17 cellular contexts compared by ENCODE assay signal in the genomic region with DNA sequence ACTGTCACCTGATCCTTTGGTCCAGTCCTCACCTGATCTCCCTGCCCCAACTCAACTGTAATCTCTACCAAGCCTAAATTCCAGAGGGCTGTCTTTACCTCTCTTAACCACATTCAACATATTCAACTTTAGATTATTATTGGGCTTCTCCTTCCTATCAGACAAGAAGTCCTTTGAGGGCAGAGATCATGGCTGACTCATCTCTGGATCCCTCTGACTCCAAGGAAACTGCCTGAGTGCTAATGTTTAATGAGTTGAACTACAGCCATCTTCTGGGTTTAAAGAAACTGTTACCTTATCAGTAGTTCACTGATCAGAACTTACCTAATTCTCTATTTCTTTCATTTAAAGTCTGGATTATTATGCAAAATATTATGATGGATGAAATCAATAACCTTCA.
DNase-seq lines count a peak whose midpoint lies in the region; FAIRE-seq and TF ChIP-seq lines count a peak whose summit lies in the region.
"Had no signal": no experiment of that assay in that cellular context is flagged by ENCODE, and none has a peak within 500 bp of the region (broad histone marks: within the 10 kb centered on the region; RNA-seq: fewer than 3 reads in every experiment).

No MANE protein-coding gene starts in this region.

- H3K14ac ChIP-seq in mesenchymal stem cell (ENCODE audit: low read length in 2 of 2) = no peak overlapping the region

- no peak overlapping the region for H2BK120ac ChIP-seq in mesenchymal stem cell (ENCODE audit: low read depth, low read length)

- no peak overlapping the region for H2AK5ac ChIP-seq in mesenchymal stem cell (ENCODE audit: low read length, severe bottlenecking)

- no peak overlapping the region for H3K4ac ChIP-seq in mesenchymal stem cell (ENCODE audit: low read depth in 1 of 2, low read length in 2 of 2)

- no peaks in the 10 kb centered on the region for H3K79me1 ChIP-seq in mesenchymal stem cell (replicated peaks; ENCODE audit: low read length, poor library complexity, severe bottlenecking)

- H3K4me2 ChIP-seq in mesenchymal stem cell (ENCODE audit: low read length, poor library complexity, severe bottlenecking) (no peak overlapping the region), SK-N-SH (no peak overlapping the region), hepatocyte (no peak overlapping the region)
- H3K4me2 ChIP-seq: BLaER1, PC-9 had no signal

- no peak overlapping the region for H3K18ac ChIP-seq in mesenchymal stem cell (ENCODE audit: low read depth in 1 of 2, low read length in 2 of 2)

- H3K23ac ChIP-seq in mesenchymal stem cell (ENCODE audit: low read length in 2 of 2) = no peak overlapping the region

- H3K27me3 ChIP-seq in mesenchymal stem cell (ENCODE audit: control insufficient read depth in 1 of 2, insufficient read depth in 1 of 2, low read length in 2 of 2) (peaks cover 0 to 8% of the 10 kb centered on the region in 2 experiments), SK-N-SH (ENCODE audit: insufficient read depth) (no peaks in the 10 kb centered on the region), hepatocyte (no peaks in the 10 kb centered on the region)
- H3K27me3 ChIP-seq: SJSA1 had no signal

- H3K79me2 ChIP-seq in SK-N-SH (ENCODE audit: insufficient read depth) (no peaks in the 10 kb centered on the region), hepatocyte (peaks cover 3% of the 10 kb centered on the region)

- H2BK5ac ChIP-seq in mesenchymal stem cell (ENCODE audit: low read depth, low read length, poor library complexity, severe bottlenecking) = no peak overlapping the region

- H3K36me3 ChIP-seq in mesenchymal stem cell (ENCODE audit: control insufficient read depth in 1 of 2, insufficient read depth in 2 of 2, low read depth in 1 of 2, low read length in 2 of 2) = no peaks in the 10 kb centered on the region
- H3K36me3 ChIP-seq in SK-N-SH (replicated peaks in 1 of 2; ENCODE audit: control insufficient read depth in 1 of 2, insufficient read depth in 2 of 2, low read length in 1 of 2) = no peaks in the 10 kb centered on the region
- no peaks in the 10 kb centered on the region for H3K36me3 ChIP-seq in hepatocyte (replicated peaks; ENCODE audit: insufficient read depth, low read depth)
- H3K36me3 ChIP-seq: BLaER1, SJSA1 had no signal

- H3K9me2 ChIP-seq in SK-N-SH = no peaks in the 10 kb centered on the region
- no peaks in the 10 kb centered on the region for H3K9me2 ChIP-seq in hepatocyte (replicated peaks; ENCODE audit: insufficient read depth)

- no peak overlapping the region for H4K91ac ChIP-seq in mesenchymal stem cell (ENCODE audit: low read length)

- H3K4me3 ChIP-seq in epithelial cell of esophagus (ENCODE audit: low read length) (no peak overlapping the region), mesenchymal stem cell (ENCODE audit: insufficient read depth in 1 of 2, low read depth in 1 of 2, low read length in 2 of 2) (no peak overlapping the region), SK-N-SH (ENCODE audit: low read depth in 2 of 2, low read length in 1 of 2) (no peak overlapping the region), hepatocyte (no peak overlapping the region)
- H3K4me3 ChIP-seq: BLaER1, PC-9, SJSA1 had no signal

- no peak overlapping the region for H4K8ac ChIP-seq in mesenchymal stem cell (ENCODE audit: low read length)

- H3K27ac ChIP-seq in mesenchymal stem cell (ENCODE audit: low read length, poor library complexity, severe bottlenecking) = no peak overlapping the region
- no peak overlapping the region for H3K27ac ChIP-seq in SK-N-SH (ENCODE audit: low read depth in 2 of 2, low read length in 1 of 2)
- H3K27ac ChIP-seq in hepatocyte = no peak overlapping the region
- H3K27ac ChIP-seq: BLaER1, PC-9, SJSA1 had no signal

- H4K20me1 ChIP-seq in SK-N-SH (ENCODE audit: insufficient read depth) (no peaks in the 10 kb centered on the region), hepatocyte (ENCODE audit: insufficient read depth, poor library complexity, severe bottlenecking) (no peaks in the 10 kb centered on the region)
- H4K20me1 ChIP-seq: BLaER1 had no signal

- POLR2A ChIA-PET in SK-N-SH (lab: Yijun Ruan, JAX) = no interaction called here

- TF ChIP-seq EP300 in SK-N-SH (IDR thresholded peaks at IDR 0.05; ENCODE audit: borderline replicate concordance in 1 of 2, low read depth in 1 of 2, low read length in 1 of 2) = no peak

- no peak overlapping the region for H2BK15ac ChIP-seq in mesenchymal stem cell (ENCODE audit: low read depth, poor library complexity, severe bottlenecking)

- H3K4me1 ChIP-seq in mesenchymal stem cell (ENCODE audit: control insufficient read depth, insufficient read depth, low read depth, low read length) (no peaks in the 10 kb centered on the region), SK-N-SH (ENCODE audit: control insufficient read depth in 1 of 2, insufficient read depth in 2 of 2, low read depth in 1 of 2, low read length in 1 of 2) (no peaks in the 10 kb centered on the region), hepatocyte (ENCODE audit: insufficient read depth) (no peaks in the 10 kb centered on the region)
- H3K4me1 ChIP-seq: BLaER1, SJSA1 had no signal

- H3F3A ChIP-seq in SK-N-SH (replicated peaks; ENCODE audit: insufficient read depth) = no peaks in the 10 kb centered on the region

- CTCF ChIA-PET in SK-N-SH (lab: Yijun Ruan, JAX) = interaction anchor here (1.0 to 4.0 kb wide), 2 partner anchors 10 to 295 kb away, joined by 3 to 16 read pairs; no protein-coding TSS in a partner anchor

- no peak overlapping the region for H2AFZ ChIP-seq in mesenchymal stem cell (ENCODE audit: low read depth, low read length)
- no peak overlapping the region for H2AFZ ChIP-seq in SK-N-SH (ENCODE audit: low read depth)
- no peak overlapping the region for H2AFZ ChIP-seq in hepatocyte
- H2AFZ ChIP-seq: PC-9 had no signal

- TF ChIP-seq CTCF in epithelial cell of esophagus (IDR thresholded peaks at IDR 0.05; ENCODE audit: insufficient read depth, low read depth, low read length, missing control alignments) (no peak), SK-N-SH (IDR thresholded peaks at IDR 0.05) (no peak), hepatocyte (IDR thresholded peaks at IDR 0.05; ENCODE audit: poor library complexity) (no peak)

- H2BK12ac ChIP-seq in mesenchymal stem cell (ENCODE audit: low read length in 2 of 2) = no peak overlapping the region

- no peak overlapping the region for H3K9ac ChIP-seq in mesenchymal stem cell (ENCODE audit: low read length)
- H3K9ac ChIP-seq in SK-N-SH = no peak overlapping the region
- H3K9ac ChIP-seq: BLaER1 had no signal

- no peaks in the 10 kb centered on the region for H3K9me3 ChIP-seq in mesenchymal stem cell (ENCODE audit: control insufficient read depth, low read length)
- H3K9me3 ChIP-seq in SK-N-SH = no peaks in the 10 kb centered on the region
- no peaks in the 10 kb centered on the region for H3K9me3 ChIP-seq in hepatocyte (ENCODE audit: low read depth)
- H3K9me3 ChIP-seq: BLaER1, SJSA1 had no signal

- DNase-seq in COLO829 (ENCODE audit: low spot score) (peak; percentile 14), HS-5 (ENCODE audit: low read depth) (peak; percentile 9), epithelial cell of esophagus (ENCODE audit: low read depth) (peak; percentile 0), mesenchymal stem cell (peak; percentile 33), SK-N-SH (no peak), hepatocyte (ENCODE audit: low spot score) (no peak), frontal cortex (ENCODE audit: low spot score in 2 of 2) (no peak), middle frontal gyrus (ENCODE audit: extremely low spot score, low spot score) (no peak)
- DNase-seq: CD8-positive, alpha-beta T cell; NCI-H187 treated with DMSO at 0.1 percent for 48 hours; NCI-H2171 treated with DMSO at 0.1 percent for 48 hours; NCI-H510A treated with DMSO at 0.1 percent for 48 hours; PC-9 had no signal

- TF ChIP-seq RAD21 in SK-N-SH (IDR thresholded peaks at IDR 0.05; ENCODE audit: low read length) = no peak

- no peak for FAIRE-seq in frontal cortex (lab: Jason Lieb, UNC)
- FAIRE-seq: A204.1, HTR-8/SVneo had no signal

TF ChIP-seq in SK-N-SH, 30 proteins besides CTCF, POLR2A, EP300 and RAD21:
- TF ChIP-seq RXRA (IDR thresholded peaks at IDR 0.05; ENCODE audit: borderline replicate concordance, low read depth) (no peak), FOXJ3 (CRISPR knock-in tag; IDR thresholded peaks at IDR 0.05) (no peak), ELF1 (IDR thresholded peaks at IDR 0.05) (no peak), YY1 (IDR thresholded peaks at IDR 0.05; ENCODE audit: low read depth) (no peak), TEAD4 (IDR thresholded peaks at IDR 0.05; ENCODE audit: borderline replicate concordance, insufficient read depth) (no peak), EZH2phosphoT487 (IDR thresholded peaks at IDR 0.05; ENCODE audit: borderline replicate concordance, low read depth) (no peak), POLR2AphosphoS5 (IDR thresholded peaks at IDR 0.05; ENCODE audit: low read depth, low read length) (no peak), CHD2 (IDR thresholded peaks at IDR 0.05; ENCODE audit: low read length, partially characterized antibody) (no peak), TCF12 (IDR thresholded peaks at IDR 0.05) (no peak)

Comparison
In these comparisons a context has a peak if more than half of its experiments do, and no peak if none do; other contexts are left out.
1. DNase-seq: peak in COLO829 (single experiment), HS-5 (single experiment), epithelial cell of esophagus (single experiment) and mesenchymal stem cell (single experiment); none in SK-N-SH (single experiment), hepatocyte (single experiment), frontal cortex (0 of 2) and middle frontal gyrus (single experiment).